In the genomic region with DNA sequence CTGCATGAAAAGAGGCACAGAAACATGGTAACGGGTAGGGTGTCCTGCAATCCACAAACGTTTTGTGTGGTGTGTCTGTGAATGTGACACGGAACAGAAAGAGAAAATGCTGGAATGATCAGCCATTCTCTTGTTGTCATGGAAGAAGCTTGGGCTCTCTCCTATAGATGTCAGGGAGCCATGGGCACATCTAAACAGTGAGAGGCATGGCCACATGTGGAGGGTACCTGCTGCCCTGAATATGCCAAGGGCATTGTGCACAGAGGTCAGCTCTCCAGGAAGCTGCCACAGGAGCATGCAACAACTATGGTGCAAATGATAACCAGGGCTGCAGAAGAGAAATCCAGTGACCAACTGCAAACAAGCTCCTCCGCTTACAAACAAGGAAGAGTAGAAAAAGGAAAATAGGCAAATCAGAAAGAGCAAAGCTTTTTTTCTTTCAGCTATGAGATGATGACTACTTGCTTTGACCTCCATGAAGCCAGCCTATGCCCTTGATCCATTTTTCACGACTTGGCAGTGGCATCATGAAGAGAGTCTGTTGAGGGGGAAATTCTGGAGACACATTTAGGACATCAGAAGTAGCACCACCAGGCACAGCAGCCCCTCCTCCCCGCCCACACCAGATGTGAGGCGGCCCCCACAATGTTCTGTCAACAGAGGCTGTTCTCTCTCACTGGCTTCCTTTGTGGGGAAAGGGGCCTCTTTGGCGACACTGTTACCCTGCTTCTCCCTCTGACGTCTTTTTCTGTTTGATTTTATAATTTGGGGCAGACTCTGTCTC, we compare ENCODE assay signal across 17 cellular contexts. TPM values are rescaled to one million over a fixed set of nuclear protein-coding genes. Genes with fewer than 3 reads are reported as not detected.
DNase-seq lines count a peak whose midpoint lies in the region; ATAC-seq and TF ChIP-seq lines count a peak whose summit lies in the region.
"Had no signal": no experiment of that assay in that cellular context is flagged by ENCODE, and none has a peak within 500 bp of the region (broad histone marks: within the 10 kb centered on the region; RNA-seq: fewer than 3 reads in every experiment).

No MANE protein-coding gene starts in this region.

- H3K4ac ChIP-seq in IMR-90 (ENCODE audit: low read depth, low read length): no peak overlapping the region

- H3K27ac ChIP-seq in IMR-90 (ENCODE audit: insufficient read depth, low read length) (no peak overlapping the region), caudate nucleus (ENCODE audit: low read depth, low read length) (peak overlapping the region; percentile 98)
- H3K27ac ChIP-seq: PC-9 had no signal

- H3K18ac ChIP-seq in IMR-90 (ENCODE audit: low read depth, low read length): no peak overlapping the region

- peaks cover 6% of the 10 kb centered on the region; the same call in 1 of the 2 replicates for H3K4me1 ChIP-seq in IMR-90 (ENCODE audit: control insufficient read depth, insufficient read depth, low read length)

- peak overlapping the region; percentile 9 for H2AK9ac ChIP-seq in IMR-90 (replicated peaks; ENCODE audit: low read depth, low read length, poor library complexity)

- H3K9me3 ChIP-seq in IMR-90 (ENCODE audit: control insufficient read depth, insufficient read depth, low read length): peaks cover 2% of the 10 kb centered on the region; the same call in 1 of the 2 replicates

- intact Hi-C loops in IMR-90 (cut with micrococcal nuclease): loop anchor here (5.0 kb wide), 1 partner anchor 43 kb away; no protein-coding TSS in a partner anchor

- H3K56ac ChIP-seq in IMR-90 (ENCODE audit: extremely low read depth, insufficient read depth, low read length): no peak overlapping the region

- H3K27me3 ChIP-seq in IMR-90 (ENCODE audit: control insufficient read depth, insufficient read depth, low read length): no peaks in the 10 kb centered on the region

- no peaks in the 10 kb centered on the region for H4K20me1 ChIP-seq in IMR-90 (ENCODE audit: insufficient read depth, low read length)

- no peak overlapping the region; the same call in 1 of the 2 replicates for H2BK20ac ChIP-seq in IMR-90 (ENCODE audit: low read depth, low read length)

- no peak overlapping the region for H4K5ac ChIP-seq in IMR-90 (ENCODE audit: low read depth, low read length)

- H3K36me3 ChIP-seq in IMR-90 (ENCODE audit: control insufficient read depth, insufficient read depth, low read length): no peaks in the 10 kb centered on the region

- H2AK5ac ChIP-seq in IMR-90 (ENCODE audit: low read depth, low read length): no peak overlapping the region

- no peak overlapping the region for H3K14ac ChIP-seq in IMR-90 (replicated peaks; ENCODE audit: low read depth, low read length)

- dilution Hi-C loops in IMR-90 (cut with HindIII; ENCODE audit: low sequenced_read_pairs, unreplicated experiment): no loop called here

- ATAC-seq in IMR-90 (ENCODE audit: low read depth) (no peak), HG02840 (IDR thresholded peaks at IDR 0.05; ENCODE audit: low FRiP score, unreplicated experiment) (no peak)

- H3K23ac ChIP-seq in IMR-90 (ENCODE audit: low read depth, low read length): no peak overlapping the region

- DNase-seq in IMR-90 (no peak), caudate nucleus (lab: John Stamatoyannopoulos, UW) (peak in 55 of 61 donors; percentile 13 to 91 (median 73)), medulla oblongata (ENCODE audit: extremely low spot score) (peak; percentile 65), superior temporal gyrus (ENCODE audit: extremely low spot score) (peak; percentile 89), NCI-H510A (lab: John Stamatoyannopoulos, UW) (no peak), HK-2 (ENCODE audit: unreplicated experiment) (no peak)
- DNase-seq: DMS153; EL; KG1; NCI-H1092 treated with DMSO at 0.1 percent for 48 hours; NCI-H1694; NCI-H2107; NCI-H226; NCI-H69; NK-92 treated with Interleukin-12 subunit alpha and Interleukin-12 subunit beta, amount 100 ng/mL, for 24 hours; PC-9 had no signal

- CTCF ChIA-PET in IMR-90 (lab: Yijun Ruan, JAX): no interaction called here

- H2BK15ac ChIP-seq in IMR-90 (ENCODE audit: low read depth, low read length): no peak overlapping the region

- peaks cover 10% of the 10 kb centered on the region in 2 experiments; a peak in 2 of 4 replicates for H3K79me1 ChIP-seq in IMR-90 (ENCODE audit: low read depth in 1 of 2, low read length in 2 of 2)

- in situ Hi-C loops in IMR-90 (cut with MboI; ENCODE audit: low sequenced_read_pairs): no loop called here

- TF ChIP-seq POLR2A in IMR-90 (IDR thresholded peaks at IDR 0.05; ENCODE audit: low read depth, low read length): no peak

- H3K9me1 ChIP-seq in IMR-90 (ENCODE audit: insufficient read depth, low read length): no peaks in the 10 kb centered on the region

- no peak overlapping the region for H3K4me3 ChIP-seq in IMR-90 (ENCODE audit: insufficient read depth, low read depth, low read length)
- H3K4me3 ChIP-seq: PC-9 had no signal

- H3K4me2 ChIP-seq in IMR-90 (ENCODE audit: low read depth, low read length): no peak overlapping the region
- H3K4me2 ChIP-seq: PC-9 had no signal

- H4K91ac ChIP-seq in IMR-90 (ENCODE audit: insufficient read depth, low read depth, low read length): no peak overlapping the region

- H4K8ac ChIP-seq in IMR-90 (ENCODE audit: low read depth in 2 of 2, low read length in 2 of 2): no peak overlapping the region

- BruUV-seq in IMR-90 (replicated peaks; lab: Mats Ljungman, UMichigan): no TSS peak

- no peak overlapping the region for H3K9ac ChIP-seq in IMR-90 (ENCODE audit: low read depth, low read length)

- H2BK120ac ChIP-seq in IMR-90 (ENCODE audit: low read depth, low read length): 0 out of 2 replicates have a peak overlapping the region, but pooled peaks have one; percentile 2

- POLR2A ChIA-PET in IMR-90 (lab: Charles Lee; ENCODE audit: unreplicated experiment): no interaction called here

- H2AFZ ChIP-seq in IMR-90 (replicated peaks; ENCODE audit: low read length, poor library complexity): peak overlapping the region; percentile 13
- H2AFZ ChIP-seq: PC-9 had no signal

- 67% methylated on average over 4 of the region's 9 CpGs; no CpG with 5 or more reads in 1 of the 2 experiments for WGBS in IMR-90 (ENCODE audit: extremely low coverage in 2 of 2, insufficient read length in 1 of 2), 2 experiments

- TF ChIP-seq CTCF in IMR-90 (conservative IDR thresholded peaks at IDR 0.05; ENCODE audit: low read depth, low read length): no peak

- no peak overlapping the region for H2BK5ac ChIP-seq in IMR-90 (ENCODE audit: low read depth, low read length, poor library complexity, severe bottlenecking)

- TF ChIP-seq RAD21 in IMR-90 (IDR thresholded peaks at IDR 0.05; ENCODE audit: low read length): no peak

TF ChIP-seq in IMR-90, 13 proteins besides CTCF, POLR2A, EP300 and RAD21:
- TF ChIP-seq MAFK (IDR thresholded peaks at IDR 0.05; ENCODE audit: low read depth, low read length) (no peak), NFE2L2 (IDR thresholded peaks at IDR 0.05; ENCODE audit: low read depth, low read length) (no peak), MXI1 (IDR thresholded peaks at IDR 0.05; ENCODE audit: borderline replicate concordance, low read depth, low read length) (no peak), SMC3 (IDR thresholded peaks at IDR 0.05; ENCODE audit: low read depth, low read length) (no peak), CEBPB (IDR thresholded peaks at IDR 0.05; ENCODE audit: low read depth, low read length) (no peak), BHLHE40 (IDR thresholded peaks at IDR 0.05; ENCODE audit: low read depth, low read length) (no peak), FOS (IDR thresholded peaks at IDR 0.05; ENCODE audit: low read depth, low read length) (no peak), CHD1 (IDR thresholded peaks at IDR 0.05; ENCODE audit: low read depth, low read length) (no peak), MAZ (IDR thresholded peaks at IDR 0.05; ENCODE audit: borderline replicate concordance, low read depth, low read length) (no peak), RCOR1 (IDR thresholded peaks at IDR 0.05; ENCODE audit: insufficient replicate concordance, low read length) (no peak), RFX5 (IDR thresholded peaks at IDR 0.05; ENCODE audit: low read depth, low read length) (no peak)
- TF ChIP-seq, protein P1, sequence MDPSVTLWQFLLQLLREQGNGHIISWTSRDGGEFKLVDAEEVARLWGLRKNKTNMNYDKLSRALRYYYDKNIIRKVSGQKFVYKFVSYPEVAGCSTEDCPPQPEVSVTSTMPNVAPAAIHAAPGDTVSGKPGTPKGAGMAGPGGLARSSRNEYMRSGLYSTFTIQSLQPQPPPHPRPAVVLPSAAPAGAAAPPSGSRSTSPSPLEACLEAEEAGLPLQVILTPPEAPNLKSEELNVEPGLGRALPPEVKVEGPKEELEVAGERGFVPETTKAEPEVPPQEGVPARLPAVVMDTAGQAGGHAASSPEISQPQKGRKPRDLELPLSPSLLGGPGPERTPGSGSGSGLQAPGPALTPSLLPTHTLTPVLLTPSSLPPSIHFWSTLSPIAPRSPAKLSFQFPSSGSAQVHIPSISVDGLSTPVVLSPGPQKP (IDR thresholded peaks at IDR 0.05; ENCODE audit: borderline replicate concordance, low read depth, low read length): no peak
- TF ChIP-seq, protein P2, sequence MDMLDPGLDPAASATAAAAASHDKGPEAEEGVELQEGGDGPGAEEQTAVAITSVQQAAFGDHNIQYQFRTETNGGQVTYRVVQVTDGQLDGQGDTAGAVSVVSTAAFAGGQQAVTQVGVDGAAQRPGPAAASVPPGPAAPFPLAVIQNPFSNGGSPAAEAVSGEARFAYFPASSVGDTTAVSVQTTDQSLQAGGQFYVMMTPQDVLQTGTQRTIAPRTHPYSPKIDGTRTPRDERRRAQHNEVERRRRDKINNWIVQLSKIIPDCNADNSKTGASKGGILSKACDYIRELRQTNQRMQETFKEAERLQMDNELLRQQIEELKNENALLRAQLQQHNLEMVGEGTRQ (IDR thresholded peaks at IDR 0.05; ENCODE audit: low read depth, low read length): no peak

RNA-seq across cellular contexts. Expression of a gene that starts 4.8 kb away (rescaled TPM):
- total RNA-seq in IMR-90 (2012; rRNA removed): 53.3 and 61.5 TPM in 2 replicates
- 10.9 and 14.2 TPM in 2 replicates for polyA plus RNA-seq in IMR-90 (2012; rRNA removed)
- polyA plus RNA-seq in IMR-90 (2012; cell fraction: cytosol; rRNA removed): 3.6 and 4.6 TPM in 2 replicates
- polyA plus RNA-seq in IMR-90 (2012; cell fraction: nucleus; rRNA removed; ENCODE audit: low replicate concordance): 10.3 and 32.7 TPM in 2 replicates

Comparison
In these comparisons a context has a peak if more than half of its experiments do, and no peak if none do; other contexts are left out.
1. DNase-seq: peak in caudate nucleus (55 of 61), medulla oblongata (single experiment) and superior temporal gyrus (single experiment); none in IMR-90 (single experiment), NCI-H510A (single experiment) and HK-2 (single experiment).